9 cellular contexts compared by ENCODE assay signal in genomic region chr1:19310720-19311502, GRCh38. TPM values are rescaled to one million over a fixed set of nuclear protein-coding genes. Genes with fewer than 3 reads are reported as not detected.
DNase-seq lines count a peak whose midpoint lies in the region; ATAC-seq, FAIRE-seq and TF ChIP-seq lines count a peak whose summit lies in the region.
"Had no signal": no experiment of that assay in that cellular context is flagged by ENCODE, and none has a peak within 500 bp of the region (broad histone marks: within the 10 kb centered on the region; RNA-seq: fewer than 3 reads in every experiment).

No MANE protein-coding gene starts in this region.

- H3K4me1 ChIP-seq in ES-I3 (ENCODE audit: insufficient read depth, low read length) (no peaks in the 10 kb centered on the region; the same call in 1 of the 2 replicates), breast epithelium (peaks cover 5 to 6% of the 10 kb centered on the region in 2 donors)

- no peak for TF ChIP-seq CTCF in breast epithelium (IDR thresholded peaks at IDR 0.05)

- no peaks in the 10 kb centered on the region for H3K9me3 Mint-ChIP-seq in memory B cell

- H3K36me3 ChIP-seq in ES-I3 (ENCODE audit: insufficient read depth, low read length) (peaks cover 8% of the 10 kb centered on the region; the same call in 1 of the 2 replicates), breast epithelium (no peaks in the 10 kb centered on the region)

- H3K9me3 ChIP-seq in ES-I3 (ENCODE audit: control insufficient read depth, insufficient read depth, low read length) (no peaks in the 10 kb centered on the region), breast epithelium (no peaks in the 10 kb centered on the region)

- H3K4me3 Mint-ChIP-seq in memory B cell = peak overlapping the region; percentile 88

- no peak for TF ChIP-seq POLR2A in breast epithelium (IDR thresholded peaks at IDR 0.05)

- intact Hi-C loops in breast epithelium (cut with DNase I; ENCODE audit: low total_unique reads) = no loop called here

- peak overlapping the region; percentile 85 for H3K9ac ChIP-seq in ES-I3 (ENCODE audit: low read depth, low read length)

- H3K27me3 ChIP-seq in breast epithelium = no peaks in the 10 kb centered on the region

- no peaks in the 10 kb centered on the region for H3K27me3 Mint-ChIP-seq in memory B cell

- H3K4me1 Mint-ChIP-seq in memory B cell = peaks cover 34% of the 10 kb centered on the region

- DNase-seq in M059J (ENCODE audit: low read depth) (peak; percentile 34), breast epithelium (ENCODE audit: low spot score in 2 of 2) (no peak), memory B cell (ENCODE audit: low spot score in 2 of 2) (no peak), urothelium cell line (ENCODE audit: low spot score) (peak; percentile 29), HPDE6-E6E7 (ENCODE audit: extremely low spot score) (no peak), NCI-H2029 (lab: John Stamatoyannopoulos, UW) (no peak), COLO829 (ENCODE audit: low spot score) (no peak)

- H3K27ac Mint-ChIP-seq in memory B cell = peak overlapping the region; percentile 42

- peak overlapping the region; percentile 81 to 96 (median 92) for H3K4me3 ChIP-seq in breast epithelium

- H3K27ac ChIP-seq in breast epithelium = peak overlapping the region; percentile 72 to 88

- FAIRE-seq in urothelium cell line (lab: Jason Lieb, UNC) = no peak
- FAIRE-seq: TTC549 had no signal

- peaks cover 12% of the 10 kb centered on the region for H3K36me3 Mint-ChIP-seq in memory B cell

- ATAC-seq in memory B cell (ENCODE audit: low read depth) = no peak

RNA-seq across cellular contexts. Expression of gene AKR7A2, which starts 1.0 kb away (rescaled TPM):
- 110 and 121 TPM in 2 replicates for total RNA-seq in M059J (2014; rRNA removed; shearing (Covaris generic))
- 100 to 1,000 TPM in 1 of 3 donors, 10 to 100 TPM in 2; 65.9 to 116 (median 80.5) TPM for total RNA-seq in breast epithelium

RNA-seq across cellular contexts. Expression of gene SLC66A1, which starts 1.2 kb away (rescaled TPM):
- 16.2 and 26.3 TPM in 2 replicates for total RNA-seq in M059J (2014; rRNA removed; shearing (Covaris generic))
- 10 to 100 TPM in 2 of 3 donors, 1 to 10 TPM in 1; 6.2 to 13.9 (median 13.1) TPM for total RNA-seq in breast epithelium

RNA-seq across cellular contexts. Expression of gene AKR7A3, which starts 22.3 kb away (rescaled TPM):
- total RNA-seq in M059J (2014; rRNA removed; shearing (Covaris generic)) = 0.37 TPM in 1 of 2 replicates, not detected in the other
- 1 to 10 TPM; 1.4 to 7.9 (median 5.1) TPM for total RNA-seq in breast epithelium

RNA-seq across cellular contexts. Expression of gene MRTO4, which starts 59.3 kb away (rescaled TPM):
- total RNA-seq in M059J (2014; rRNA removed; shearing (Covaris generic)) = 34.9 and 35.0 TPM in 2 replicates
- 10 to 100 TPM; 18.9 to 35.4 (median 27.4) TPM for total RNA-seq in breast epithelium

RNA-seq across cellular contexts. Expression of gene EMC1, which starts 59.6 kb away (rescaled TPM):
- 118 and 120 TPM in 2 replicates for total RNA-seq in M059J (2014; rRNA removed; shearing (Covaris generic))
- total RNA-seq in breast epithelium = 10 to 100 TPM; 22.3 to 42.3 (median 32.3) TPM

Comparison
In these comparisons a context has a peak if more than half of its experiments do, and no peak if none do; other contexts are left out.
1. DNase-seq: peak in M059J (single experiment) and urothelium cell line (single experiment); none in breast epithelium (0 of 2), memory B cell (0 of 2), HPDE6-E6E7 (single experiment), NCI-H2029 (single experiment) and COLO829 (single experiment).